19 cellular contexts compared by ENCODE assay signal in genomic region chr1:53698381-53698980, GRCh38. TPM values are rescaled to one million over a fixed set of nuclear protein-coding genes. Genes with fewer than 3 reads are reported as not detected.
DNase-seq lines count a peak whose midpoint lies in the region; ATAC-seq and TF ChIP-seq lines count a peak whose summit lies in the region.
"Had no signal": no experiment of that assay in that cellular context is flagged by ENCODE, and none has a peak within 500 bp of the region (broad histone marks: within the 10 kb centered on the region; RNA-seq: fewer than 3 reads in every experiment).

No MANE protein-coding gene starts in this region.

- TF ChIP-seq POLR2A in suprapubic skin (IDR thresholded peaks at IDR 0.05) (no peak), gastrocnemius medialis (IDR thresholded peaks at IDR 0.05) (no peak)

- H3K27ac Mint-ChIP-seq in neural progenitor cell: peak overlapping the region; percentile 69
- H3K27ac Mint-ChIP-seq: CD8-positive, alpha-beta memory T cell had no signal

- no peaks in the 10 kb centered on the region for H3K36me3 Mint-ChIP-seq in neural progenitor cell
- H3K36me3 Mint-ChIP-seq: CD8-positive, alpha-beta memory T cell had no signal

- no peak overlapping the region for H3K4me2 ChIP-seq in neural progenitor cell
- H3K4me2 ChIP-seq: SK-N-SH had no signal

- H3K36me3 ChIP-seq in neural progenitor cell: no peaks in the 10 kb centered on the region
- H3K36me3 ChIP-seq in suprapubic skin: no peaks in the 10 kb centered on the region
- no peaks in the 10 kb centered on the region for H3K36me3 ChIP-seq in gastrocnemius medialis

- DNase-seq in HT-29 (ENCODE audit: low spot score): peak; percentile 57
- DNase-seq in cerebellum (ENCODE audit: low spot score): peak; percentile 38
- no peak for DNase-seq in neural progenitor cell (ENCODE audit: low spot score)
- no peak for DNase-seq in suprapubic skin (ENCODE audit: low spot score in 2 of 2)
- no peak for DNase-seq in gastrocnemius medialis
- DNase-seq: CD8-positive, alpha-beta memory T cell; DMS79; H7; NCI-H1694 treated with DMSO at 0.1 percent for 48 hours; NCI-H2227 treated with DMSO at 0.1 percent for 48 hours; NCI-H510A treated with DMSO at 0.1 percent for 48 hours; NCI-H774; OCI-M1; RPMI8226; SHP77 treated with DMSO at 0.1 percent for 48 hours; SK-N-SH had no signal

- WGBS in suprapubic skin: 81% methylated on average over 5 of the region's 7 CpGs

- no peak for TF ChIP-seq EP300 in suprapubic skin (IDR thresholded peaks at IDR 0.05)

- H2AFZ ChIP-seq in neural progenitor cell (replicated peaks): no peak overlapping the region

- in situ Hi-C loops in gastrocnemius medialis (cut with MboI; ENCODE audit: low sequenced_read_pairs in 4 of 4): loop anchor here in 1 of 4 donors (25.0 kb wide), 1 partner anchor 211 kb away; no protein-coding TSS in a partner anchor

- H3K4me3 ChIP-seq in neural progenitor cell (no peak overlapping the region), suprapubic skin (no peak overlapping the region), gastrocnemius medialis (no peak overlapping the region)
- H3K4me3 ChIP-seq: K562 had no signal

- intact Hi-C loops in gastrocnemius medialis (cut with DNase I; ENCODE audit: low total_unique reads): no loop called here

- H3K4me1 Mint-ChIP-seq in neural progenitor cell: peaks cover 14% of the 10 kb centered on the region

- H3F3A ChIP-seq in neural progenitor cell (ENCODE audit: low read depth): no peaks in the 10 kb centered on the region

- no peaks in the 10 kb centered on the region for H3K79me2 ChIP-seq in neural progenitor cell (ENCODE audit: low read depth)

- H3K4me3 Mint-ChIP-seq in neural progenitor cell: no peak overlapping the region
- H3K4me3 Mint-ChIP-seq: CD8-positive, alpha-beta memory T cell had no signal

- TF ChIP-seq CTCF in neural progenitor cell (IDR thresholded peaks at IDR 0.05) (no peak), suprapubic skin (IDR thresholded peaks at IDR 0.05) (no peak), gastrocnemius medialis (IDR thresholded peaks at IDR 0.05 in 4 of 5, conservative IDR thresholded peaks at IDR 0.05 in 1 of 5) (no peak)

- ATAC-seq in HG02938 (IDR thresholded peaks at IDR 0.05; ENCODE audit: unreplicated experiment) (no peak), SK-N-SH treated with all-trans-retinoic acid at 6 μM for 48 hours (no peak), gastrocnemius medialis (no peak)
- ATAC-seq: K562 had no signal

- H3K27me3 Mint-ChIP-seq in neural progenitor cell (ENCODE audit: insufficient read depth, low read depth): peaks cover 12% of the 10 kb centered on the region

- H3K4me1 ChIP-seq in neural progenitor cell: peaks cover 2% of the 10 kb centered on the region
- H3K4me1 ChIP-seq in suprapubic skin: peaks cover 7% of the 10 kb centered on the region
- no peaks in the 10 kb centered on the region for H3K4me1 ChIP-seq in gastrocnemius medialis

- no peak overlapping the region for H3K9ac ChIP-seq in neural progenitor cell
- H3K9ac ChIP-seq: SK-N-SH had no signal

- H3K27me3 ChIP-seq in neural progenitor cell (no peaks in the 10 kb centered on the region), suprapubic skin (peaks cover 2% of the 10 kb centered on the region), gastrocnemius medialis (no peaks in the 10 kb centered on the region)

- H3K9me3 ChIP-seq in neural progenitor cell (ENCODE audit: low read depth) (no peaks in the 10 kb centered on the region), suprapubic skin (no peaks in the 10 kb centered on the region), gastrocnemius medialis (no peaks in the 10 kb centered on the region)
- H3K9me3 ChIP-seq: SK-N-SH had no signal

- H3K27ac ChIP-seq in neural progenitor cell (no peak overlapping the region), suprapubic skin (peak overlapping the region; percentile 3), gastrocnemius medialis (no peak overlapping the region)

- H4K20me1 ChIP-seq in neural progenitor cell (ENCODE audit: low read depth): no peaks in the 10 kb centered on the region

- peaks cover 2% of the 10 kb centered on the region for H3K9me3 Mint-ChIP-seq in neural progenitor cell

TF ChIP-seq in SK-N-SH treated with all-trans-retinoic acid at 6 μM for 48 hours, 23 proteins besides CTCF, POLR2A, EP300 and RAD21:
- no peak for TF ChIP-seq ZFP3 (CRISPR knock-in tag; IDR thresholded peaks at IDR 0.05)
- TF ChIP-seq ZFP30 (CRISPR knock-in tag; IDR thresholded peaks at IDR 0.05): no peak
- no peak for TF ChIP-seq ZC3H10 (CRISPR knock-in tag; IDR thresholded peaks at IDR 0.05)
- TF ChIP-seq ISL1 (CRISPR knock-in tag; IDR thresholded peaks at IDR 0.05): no peak
- TF ChIP-seq, protein P1, sequence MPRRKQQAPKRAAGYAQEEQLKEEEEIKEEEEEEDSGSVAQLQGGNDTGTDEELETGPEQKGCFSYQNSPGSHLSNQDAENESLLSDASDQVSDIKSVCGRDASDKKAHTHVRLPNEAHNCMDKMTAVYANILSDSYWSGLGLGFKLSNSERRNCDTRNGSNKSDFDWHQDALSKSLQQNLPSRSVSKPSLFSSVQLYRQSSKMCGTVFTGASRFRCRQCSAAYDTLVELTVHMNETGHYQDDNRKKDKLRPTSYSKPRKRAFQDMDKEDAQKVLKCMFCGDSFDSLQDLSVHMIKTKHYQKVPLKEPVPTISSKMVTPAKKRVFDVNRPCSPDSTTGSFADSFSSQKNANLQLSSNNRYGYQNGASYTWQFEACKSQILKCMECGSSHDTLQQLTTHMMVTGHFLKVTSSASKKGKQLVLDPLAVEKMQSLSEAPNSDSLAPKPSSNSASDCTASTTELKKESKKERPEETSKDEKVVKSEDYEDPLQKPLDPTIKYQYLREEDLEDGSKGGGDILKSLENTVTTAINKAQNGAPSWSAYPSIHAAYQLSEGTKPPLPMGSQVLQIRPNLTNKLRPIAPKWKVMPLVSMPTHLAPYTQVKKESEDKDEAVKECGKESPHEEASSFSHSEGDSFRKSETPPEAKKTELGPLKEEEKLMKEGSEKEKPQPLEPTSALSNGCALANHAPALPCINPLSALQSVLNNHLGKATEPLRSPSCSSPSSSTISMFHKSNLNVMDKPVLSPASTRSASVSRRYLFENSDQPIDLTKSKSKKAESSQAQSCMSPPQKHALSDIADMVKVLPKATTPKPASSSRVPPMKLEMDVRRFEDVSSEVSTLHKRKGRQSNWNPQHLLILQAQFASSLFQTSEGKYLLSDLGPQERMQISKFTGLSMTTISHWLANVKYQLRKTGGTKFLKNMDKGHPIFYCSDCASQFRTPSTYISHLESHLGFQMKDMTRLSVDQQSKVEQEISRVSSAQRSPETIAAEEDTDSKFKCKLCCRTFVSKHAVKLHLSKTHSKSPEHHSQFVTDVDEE (CRISPR knock-in tag; IDR thresholded peaks at IDR 0.05): no peak
- no peak for TF ChIP-seq CREB5 (CRISPR knock-in tag; IDR thresholded peaks at IDR 0.05; ENCODE audit: low read depth)
- TF ChIP-seq SNAI2 (CRISPR knock-in tag; IDR thresholded peaks at IDR 0.05): no peak
- no peak for TF ChIP-seq RARB (CRISPR knock-in tag; IDR thresholded peaks at IDR 0.05)
- no peak for TF ChIP-seq CSDC2 (CRISPR knock-in tag; IDR thresholded peaks at IDR 0.05)
- TF ChIP-seq CSRNP3 (CRISPR knock-in tag; IDR thresholded peaks at IDR 0.05): no peak

RNA-seq across cellular contexts. Expression of gene GLIS1, which starts 40.5 kb away (rescaled TPM):
- total RNA-seq in HT-29 (2014; rRNA removed; shearing (Covaris generic)): not detected in 2 replicates
- 0.27 TPM for total RNA-seq in cerebellum
- total RNA-seq in neural progenitor cell (ENCODE audit: low replicate concordance): not detected in 2 replicates
- total RNA-seq in suprapubic skin: 1 to 10 TPM in 1 of 4 donors, under 1 TPM in 3; 0.34 to 1.5 (median 0.59) TPM
- total RNA-seq in gastrocnemius medialis: not detected
- total RNA-seq: CD8-positive, alpha-beta memory T cell; K562 had no signal

Comparison
In these comparisons a context has a peak if more than half of its experiments do, and no peak if none do; other contexts are left out.
1. DNase-seq: peak in HT-29 (single experiment) and cerebellum (single experiment); none in neural progenitor cell (single experiment), suprapubic skin (0 of 2) and gastrocnemius medialis (0 of 2).